1 cellular context compared by ENCODE assay signal in genomic region chr5:34889394-34889793, GRCh38.
TF ChIP-seq lines count a peak whose summit lies in the region.

No MANE protein-coding gene starts in this region.

TF ChIP-seq in HepG2, 621 proteins besides CTCF, POLR2A, EP300 and RAD21 (continued from another document and continues in another):
- TF ChIP-seq REPIN1 (CRISPR knock-in tag; IDR thresholded peaks at IDR 0.05; ENCODE audit: borderline replicate concordance, low read depth) (peak; percentile 58; the same call in 1 of the 2 replicates), ZNF747 (CRISPR knock-in tag; IDR thresholded peaks at IDR 0.05; ENCODE audit: borderline replicate concordance) (no peak), KDM1A (CRISPR knock-in tag; IDR thresholded peaks at IDR 0.05) (0 out of 2 replicates have a peak, but pooled peaks have one; percentile 62), HNF1A (IDR thresholded peaks at IDR 0.05; ENCODE audit: low read depth) (peak; percentile 64; the same call in 1 of the 2 replicates), HNF1A (CRISPR knock-in tag; IDR thresholded peaks at IDR 0.05; ENCODE audit: borderline replicate concordance) (peak; percentile 76; the same call in 1 of the 2 replicates), RXRA (CRISPR knock-in tag; IDR thresholded peaks at IDR 0.05) (no peak), POGK (CRISPR knock-in tag; conservative IDR thresholded peaks at IDR 0.05) (no peak), ZFY (CRISPR knock-in tag; IDR thresholded peaks at IDR 0.05) (no peak), BRD4 (CRISPR knock-in tag; IDR thresholded peaks at IDR 0.05) (peak; percentile 40; the same call in 1 of the 2 replicates), FOXO4 (CRISPR knock-in tag; conservative IDR thresholded peaks at IDR 0.05) (no peak), ZFYVE20 (CRISPR knock-in tag; IDR thresholded peaks at IDR 0.05; ENCODE audit: borderline replicate concordance, low read depth) (no peak), HNF1B (CRISPR knock-in tag; IDR thresholded peaks at IDR 0.05) (peak; percentile 47; the same call in 1 of the 2 replicates), POGZ (CRISPR knock-in tag; IDR thresholded peaks at IDR 0.05) (0 out of 2 replicates have a peak, but pooled peaks have one; percentile 46), ZNF333 (CRISPR knock-in tag; IDR thresholded peaks at IDR 0.05; ENCODE audit: borderline replicate concordance) (no peak), MLXIP (CRISPR knock-in tag; IDR thresholded peaks at IDR 0.05; ENCODE audit: borderline replicate concordance) (no peak), NR2F6 (IDR thresholded peaks at IDR 0.05) (no peak), NR2F6 (CRISPR knock-in tag; IDR thresholded peaks at IDR 0.05) (peak; percentile 47; the same call in 1 of the 2 replicates), FOXA3 (CRISPR knock-in tag; IDR thresholded peaks at IDR 0.05) (peak; percentile 82), ZNF792 (CRISPR knock-in tag; IDR thresholded peaks at IDR 0.05) (0 out of 2 replicates have a peak, but pooled peaks have one; percentile 24), TEAD3 (CRISPR knock-in tag; optimal IDR thresholded peaks at IDR 0.05; ENCODE audit: borderline replicate concordance) (peak; percentile 63), ETV5 (CRISPR knock-in tag; IDR thresholded peaks at IDR 0.05; ENCODE audit: borderline replicate concordance) (peak; percentile 90), ISL2 (CRISPR knock-in tag; IDR thresholded peaks at IDR 0.05) (peak; percentile 62; the same call in 1 of the 2 replicates), ZFP36 (IDR thresholded peaks at IDR 0.05; ENCODE audit: borderline replicate concordance, low read depth, low read length, partially characterized antibody) (no peak), PATZ1 (CRISPR knock-in tag; IDR thresholded peaks at IDR 0.05) (peak; percentile 56), FOSL2 (CRISPR knock-in tag; IDR thresholded peaks at IDR 0.05) (0 out of 2 replicates have a peak, but pooled peaks have one; percentile 27), FOXP4 (CRISPR knock-in tag; IDR thresholded peaks at IDR 0.05) (peak; percentile 75), SMARCC2 (IDR thresholded peaks at IDR 0.05) (no peak), ZNF652 (CRISPR knock-in tag; IDR thresholded peaks at IDR 0.05; ENCODE audit: borderline replicate concordance, low read depth) (no peak), NFRKB (IDR thresholded peaks at IDR 0.05) (no peak), FOXJ3 (CRISPR knock-in tag; IDR thresholded peaks at IDR 0.05; ENCODE audit: borderline replicate concordance) (peak; percentile 64; the same call in 1 of the 2 replicates), BCL6 (CRISPR knock-in tag; IDR thresholded peaks at IDR 0.05) (peak; percentile 69), KDM6A (CRISPR knock-in tag; IDR thresholded peaks at IDR 0.05; ENCODE audit: low read depth) (peak; percentile 81), RARA (CRISPR knock-in tag; IDR thresholded peaks at IDR 0.05) (peak; percentile 71), CENPX (CRISPR knock-in tag; IDR thresholded peaks at IDR 0.05) (no peak), KAT7 (CRISPR knock-in tag; IDR thresholded peaks at IDR 0.05; ENCODE audit: borderline replicate concordance) (no peak), SAP130 (CRISPR knock-in tag; IDR thresholded peaks at IDR 0.05; ENCODE audit: low read depth) (peak; percentile 32; the same call in 1 of the 2 replicates), KLF11 (CRISPR knock-in tag; IDR thresholded peaks at IDR 0.05) (no peak), FOXP1 (IDR thresholded peaks at IDR 0.05) (no peak), FOXP1 (CRISPR knock-in tag; IDR thresholded peaks at IDR 0.05) (peak; percentile 62; the same call in 1 of the 2 replicates), TFE3 (CRISPR knock-in tag; IDR thresholded peaks at IDR 0.05) (peak; percentile 28; the same call in 1 of the 2 replicates), ZNF839 (CRISPR knock-in tag; IDR thresholded peaks at IDR 0.05; ENCODE audit: borderline replicate concordance) (no peak)
